ENCODE assay signal across 10 cellular contexts in genomic region chr1:179550753-179551682, GRCh38. TPM values are rescaled to one million over a fixed set of nuclear protein-coding genes. Genes with fewer than 3 reads are reported as not detected.
A peak's percentile ranks its signal among the peaks of the same experiment; 100 is the strongest.
DNase-seq lines count a peak whose midpoint lies in the region; ATAC-seq, FAIRE-seq and TF ChIP-seq lines count a peak whose summit lies in the region.
"Had no signal": no experiment of that assay in that cellular context is flagged by ENCODE, and none has a peak within 500 bp of the region (broad histone marks: within the 10 kb centered on the region; RNA-seq: fewer than 3 reads in every experiment).

No MANE protein-coding gene starts in this region.

- SMC1A ChIA-PET in GM12878 (lab: Charles Lee; ENCODE audit: uncharacterized antibody, unreplicated experiment): no interaction called here

- BruUV-seq in GM12878 (replicated peaks; lab: Mats Ljungman, UMichigan): no TSS peak

- no peak for TF ChIP-seq RAD21 in GM12878 (IDR thresholded peaks at IDR 0.05; ENCODE audit: insufficient read depth, low read depth, low read length)

- no peaks in the 10 kb centered on the region for H3K36me3 ChIP-seq in Karpas-422 (ENCODE audit: insufficient read depth, low read length)
- no peaks in the 10 kb centered on the region for H3K36me3 ChIP-seq in GM12878 (ENCODE audit: control insufficient read depth in 2 of 2, insufficient read depth in 2 of 2, low read length in 1 of 2)
- no peaks in the 10 kb centered on the region for H3K36me3 ChIP-seq in gastrocnemius medialis
- H3K36me3 ChIP-seq: WERI-Rb-1 had no signal

- ATAC-seq in GM12878: peak; percentile 89
- peak; percentile 47 to 61 for ATAC-seq in gastrocnemius medialis

- H3K27me3 Mint-ChIP-seq in glutamatergic neuron (ENCODE audit: unreplicated experiment): no peaks in the 10 kb centered on the region

- DNase-seq in DMS53 (lab: John Stamatoyannopoulos, UW) (peak; percentile 25), DMS53 treated with DMSO at 0.1 percent for 48 hours (lab: John Stamatoyannopoulos, UW; ENCODE audit: unreplicated experiment) (no peak), Karpas-422 (peak; percentile 44), GM12878 (ENCODE audit: low read depth, low spot score) (peak; percentile 26), gastrocnemius medialis (no peak), HuH-7 (ENCODE audit: low spot score) (no peak), glutamatergic neuron (no peak)
- no peak for DNase-seq in activated CD8-positive, alpha-beta memory T cell treated with anti-CD3 and anti-CD28 coated beads for 24 hours
- DNase-seq: WERI-Rb-1 had no signal

- TF ChIP-seq POLR2A in GM12878 (IDR thresholded peaks at IDR 0.05; ENCODE audit: low read depth, low read length) (no peak), gastrocnemius medialis (IDR thresholded peaks at IDR 0.05) (no peak)

- H3K27me3 ChIP-seq in Karpas-422 (ENCODE audit: low read length) (no peaks in the 10 kb centered on the region), GM12878 (replicated peaks in 1 of 2; ENCODE audit: control insufficient read depth in 2 of 2, insufficient read depth in 2 of 2, low read length in 1 of 2) (no peaks in the 10 kb centered on the region), gastrocnemius medialis (no peaks in the 10 kb centered on the region)

- no peaks in the 10 kb centered on the region for H3K9me2 ChIP-seq in Karpas-422 (replicated peaks; ENCODE audit: insufficient read depth, low read length)

- H3K79me2 ChIP-seq in Karpas-422 (ENCODE audit: low read length): no peaks in the 10 kb centered on the region
- H3K79me2 ChIP-seq in GM12878 (ENCODE audit: control insufficient read depth, insufficient read depth, low read length): no peaks in the 10 kb centered on the region

- no peaks in the 10 kb centered on the region for H3K9me3 ChIP-seq in Karpas-422 (ENCODE audit: low read length)
- H3K9me3 ChIP-seq in GM12878 (replicated peaks; ENCODE audit: control insufficient read depth, insufficient read depth, low read length): no peaks in the 10 kb centered on the region
- no peaks in the 10 kb centered on the region for H3K9me3 ChIP-seq in gastrocnemius medialis

- H3K4me3 Mint-ChIP-seq in glutamatergic neuron (ENCODE audit: unreplicated experiment): no peak overlapping the region

- RAD21 ChIA-PET in GM12878 (lab: Charles Lee; ENCODE audit: unreplicated experiment): no interaction called here

- FAIRE-seq in GM12878 (lab: Jason Lieb, UNC): no peak

- no peak overlapping the region for H3K27ac ChIP-seq in Karpas-422 (ENCODE audit: low read length)
- H3K27ac ChIP-seq in GM12878 (ENCODE audit: control insufficient read depth, insufficient read depth): no peak overlapping the region
- no peak overlapping the region for H3K27ac ChIP-seq in gastrocnemius medialis
- H3K27ac ChIP-seq: 22Rv1, WERI-Rb-1 had no signal

- H3K9ac ChIP-seq in Karpas-422 (ENCODE audit: low read length) (no peak overlapping the region), GM12878 (ENCODE audit: control insufficient read depth, insufficient read depth, low read length) (no peak overlapping the region)

- no peaks in the 10 kb centered on the region for H3K9me3 Mint-ChIP-seq in glutamatergic neuron (ENCODE audit: unreplicated experiment)

- H3K4me1 Mint-ChIP-seq in glutamatergic neuron (ENCODE audit: low read depth, unreplicated experiment): no peaks in the 10 kb centered on the region

- in situ Hi-C loops in GM12878 (cut with MboI): no loop called here
- in situ Hi-C loops in gastrocnemius medialis (cut with MboI; ENCODE audit: low sequenced_read_pairs in 4 of 4): no loop called here

- 20% methylated on average over 9 of the region's 9 CpGs for WGBS in GM12878 (ENCODE audit: insufficient coverage, insufficient replicate concordance, low lambda C conversion rate, missing lambda C conversion rate)

- H3K4me2 ChIP-seq in Karpas-422 (ENCODE audit: low read depth, low read length, poor library complexity, severe bottlenecking): no peak overlapping the region
- H3K4me2 ChIP-seq in GM12878 (ENCODE audit: control insufficient read depth, insufficient read depth): peak overlapping the region; percentile 30; the same call in 1 of the 2 replicates

- H3K4me3 ChIP-seq in Karpas-422 (ENCODE audit: low read length) (no peak overlapping the region), GM12878 (no peak overlapping the region), gastrocnemius medialis (no peak overlapping the region)

- H3K36me3 Mint-ChIP-seq in glutamatergic neuron (ENCODE audit: unreplicated experiment): no peaks in the 10 kb centered on the region

- CTCF ChIA-PET in GM12878 (lab: Yijun Ruan, JAX): no interaction called here

- H3K27ac Mint-ChIP-seq in glutamatergic neuron (ENCODE audit: unreplicated experiment): no peak overlapping the region

- H3K4me1 ChIP-seq in Karpas-422 (ENCODE audit: low read length) (peaks cover 13% of the 10 kb centered on the region), GM12878 (ENCODE audit: control insufficient read depth, insufficient read depth, low read length) (no peaks in the 10 kb centered on the region; the same call in 1 of the 2 replicates), gastrocnemius medialis (no peaks in the 10 kb centered on the region)

- intact Hi-C loops in GM12878 (cut with micrococcal nuclease; ENCODE audit: unreplicated experiment): no loop called here
- intact Hi-C loops in gastrocnemius medialis (cut with DNase I; ENCODE audit: low total_unique reads): no loop called here

- H2AFZ ChIP-seq in Karpas-422 (ENCODE audit: low read length): no peak overlapping the region
- H2AFZ ChIP-seq in GM12878 (ENCODE audit: control insufficient read depth, low read depth, low read length): peak overlapping the region; percentile 21; the same call in 1 of the 2 replicates

- 0 out of 4 replicates have a peak, but pooled peaks of 1 of the 2 experiments have one; percentile 48 for TF ChIP-seq EP300 in GM12878 (IDR thresholded peaks at IDR 0.05; ENCODE audit: borderline replicate concordance in 1 of 2, control insufficient read depth in 1 of 2, low read depth in 2 of 2, low read length in 2 of 2)

- TF ChIP-seq CTCF in GM12878 (IDR thresholded peaks at IDR 0.05 in 2 of 3, conservative IDR thresholded peaks at IDR 0.05 in 1 of 3; ENCODE audit: control insufficient read depth in 2 of 3, extremely low read depth in 1 of 3, insufficient read depth in 1 of 3, low read depth in 3 of 3, low read length in 3 of 3) (no peak), gastrocnemius medialis (IDR thresholded peaks at IDR 0.05 in 4 of 5, conservative IDR thresholded peaks at IDR 0.05 in 1 of 5) (no peak), glutamatergic neuron (IDR thresholded peaks at IDR 0.05; ENCODE audit: partially characterized antibody, unreplicated experiment) (no peak)

- POLR2A ChIA-PET in GM12878 (lab: Charles Lee): no interaction called here

- no peaks in the 10 kb centered on the region for H4K20me1 ChIP-seq in Karpas-422 (ENCODE audit: insufficient read depth, low read depth, low read length)
- no peaks in the 10 kb centered on the region for H4K20me1 ChIP-seq in GM12878 (ENCODE audit: control insufficient read depth, insufficient read depth)

RNA-seq across cellular contexts. Expression of gene NPHS2, which starts 24.7 kb away (rescaled TPM):
- not detected in 2 replicates for total RNA-seq in Karpas-422 (2014; rRNA removed; shearing (Covaris generic); ENCODE audit: low replicate concordance)
- not detected in 2 replicates for total RNA-seq in GM12878 (2013; cell fraction: nucleolus; rRNA removed)
- not detected in 2 replicates for total RNA-seq in GM12878 (2014; rRNA removed)
- not detected in 2 replicates for total RNA-seq in GM12878 (2014; rRNA removed; fragmentation: Illumina TruSeq; extraction: Trizol)
- not detected in 2 replicates for total RNA-seq in GM12878 (2021)
- not detected for polyA plus RNA-seq in GM12878 (2011; ENCODE audit: low read depth)
- polyA plus RNA-seq in GM12878 (2011; rRNA removed): not detected in 2 replicates
- polyA plus RNA-seq in GM12878 (2011; cell fraction: cytosol; rRNA removed): not detected in 2 replicates
- not detected in 2 replicates for polyA plus RNA-seq in GM12878 (2011; cell fraction: nucleus; rRNA removed)
- polyA plus RNA-seq in GM12878 (2012): not detected in 2 replicates
- not detected in 2 replicates for polyA plus RNA-seq in GM12878 (2014; fragmentation: Illumina TruSeq; extraction: Trizol)
- polyA plus RNA-seq in GM12878 (2014; fragmentation: Nextera tagmentation; extraction: Ambion mirVana): not detected
- not detected in 2 replicates for polyA plus RNA-seq in GM12878 (2014; rRNA removed)
- not detected for polyA plus RNA-seq in GM12878 (2016; fragmentation: Nextera tagmentation; extraction: Ambion mirVana)
- not detected in 2 replicates for polyA minus RNA-seq in GM12878 (2011; rRNA and poly(A)+ RNA removed)
- polyA minus RNA-seq in GM12878 (2011; cell fraction: cytosol; rRNA and poly(A)+ RNA removed): not detected in 2 replicates
- not detected in 2 replicates for polyA minus RNA-seq in GM12878 (2011; cell fraction: nucleus; rRNA and poly(A)+ RNA removed)
- not detected for total RNA-seq in gastrocnemius medialis
- total RNA-seq in glutamatergic neuron (ENCODE audit: unreplicated experiment): not detected

RNA-seq across cellular contexts. Expression of gene TDRD5, which starts 40.6 kb away (rescaled TPM):
- not detected in 2 replicates for total RNA-seq in Karpas-422 (2014; rRNA removed; shearing (Covaris generic); ENCODE audit: low replicate concordance)
- not detected in 2 replicates for total RNA-seq in GM12878 (2013; cell fraction: nucleolus; rRNA removed)
- total RNA-seq in GM12878 (2014; rRNA removed) (not detected in 2 replicates), GM12878 (2014; rRNA removed; fragmentation: Illumina TruSeq; extraction: Trizol) (not detected in 2 replicates), GM12878 (2021) (not detected in 2 replicates), gastrocnemius medialis (not detected), glutamatergic neuron (ENCODE audit: unreplicated experiment) (not detected)
- polyA plus RNA-seq in GM12878 (2011; ENCODE audit: low read depth): not detected
- polyA plus RNA-seq in GM12878 (2011; rRNA removed) (0.01 TPM in 1 of 2 replicates, not detected in the other), GM12878 (2014; fragmentation: Illumina TruSeq; extraction: Trizol) (not detected in 2 replicates), GM12878 (2014; fragmentation: Nextera tagmentation; extraction: Ambion mirVana) (not detected), GM12878 (2014; rRNA removed) (not detected in 2 replicates), GM12878 (2016; fragmentation: Nextera tagmentation; extraction: Ambion mirVana) (not detected)
- not detected in 2 replicates for polyA plus RNA-seq in GM12878 (2011; cell fraction: cytosol; rRNA removed)
- polyA plus RNA-seq in GM12878 (2011; cell fraction: nucleus; rRNA removed): not detected in 2 replicates
- not detected in 2 replicates for polyA plus RNA-seq in GM12878 (2012)
- 0.15 TPM in 1 of 2 replicates, not detected in the other for polyA minus RNA-seq in GM12878 (2011; rRNA and poly(A)+ RNA removed)
- polyA minus RNA-seq in GM12878 (2011; cell fraction: cytosol; rRNA and poly(A)+ RNA removed): not detected in 2 replicates
- not detected in 2 replicates for polyA minus RNA-seq in GM12878 (2011; cell fraction: nucleus; rRNA and poly(A)+ RNA removed)

Comparison
In these comparisons a context has a peak if more than half of its experiments do, and no peak if none do; other contexts are left out.
1. DNase-seq: peak in DMS53 (single experiment), Karpas-422 (single experiment) and GM12878 (single experiment); none in DMS53 treated with DMSO at 0.1 percent for 48 hours (single experiment), gastrocnemius medialis (0 of 2), HuH-7 (single experiment), activated CD8-positive, alpha-beta memory T cell treated with anti-CD3 and anti-CD28 coated beads for 24 hours (single experiment) and glutamatergic neuron (single experiment).